8 cellular contexts compared by ENCODE assay signal in genomic region chr10:103153302-103153759, GRCh38. TPM values are rescaled to one million over a fixed set of nuclear protein-coding genes. Genes with fewer than 3 reads are reported as not detected.
DNase-seq lines count a peak whose midpoint lies in the region; ATAC-seq and TF ChIP-seq lines count a peak whose summit lies in the region.

No MANE protein-coding gene starts in this region.

- H3K36me3 ChIP-seq in cardiac muscle cell (peaks cover 4% of the 10 kb centered on the region), MM.1S (replicated peaks; ENCODE audit: insufficient read depth, low read length) (no peaks in the 10 kb centered on the region)

- no peaks in the 10 kb centered on the region for H3K27me3 Mint-ChIP-seq in WTC11 (ENCODE audit: low read depth)
- H3K27me3 Mint-ChIP-seq in activated CD4-positive, alpha-beta T cell treated with anti-CD3 and anti-CD28 coated beads for 36 hours, result no peaks in the 10 kb centered on the region

- no peaks in the 10 kb centered on the region for H3F3A ChIP-seq in MM.1S (ENCODE audit: insufficient read depth, low read length)

- H2AFZ ChIP-seq in MM.1S (ENCODE audit: low read length), result no peak overlapping the region

- peak; percentile 74 for ATAC-seq in WTC11
- no peak for ATAC-seq in activated CD4-positive, alpha-beta T cell treated with anti-CD3 and anti-CD28 coated beads for 36 hours
- no peak for ATAC-seq in HG03108 (IDR thresholded peaks at IDR 0.05; ENCODE audit: unreplicated experiment)

- DNase-seq in DMS53 (lab: John Stamatoyannopoulos, UW) (peak; percentile 66), WTC11 (ENCODE audit: low spot score) (no peak), cardiac muscle cell (ENCODE audit: low read depth in 1 of 2, low spot score in 1 of 2) (peak; percentile 12 to 60), pons (ENCODE audit: low spot score) (peak; percentile 88), MM.1S (no peak), DMS153 treated with DMSO at 0.1 percent for 48 hours (lab: John Stamatoyannopoulos, UW; ENCODE audit: unreplicated experiment) (no peak)
- DNase-seq in activated CD4-positive, alpha-beta T cell treated with anti-CD3 and anti-CD28 coated beads for 36 hours, result no peak

- no peaks in the 10 kb centered on the region for H3K9me3 Mint-ChIP-seq in WTC11
- no peaks in the 10 kb centered on the region for H3K9me3 Mint-ChIP-seq in activated CD4-positive, alpha-beta T cell treated with anti-CD3 and anti-CD28 coated beads for 36 hours (ENCODE audit: low read depth)

- CTCF ChIA-PET in WTC11 (lab: Charles Lee), result interaction anchor here (1.1 to 4.0 kb wide), 4 partner anchors 39 to 91 kb away, joined by 4 to 21 read pairs (median 12); no protein-coding TSS in a partner anchor
- CTCF ChIA-PET in activated CD4-positive, alpha-beta T cell treated with anti-CD3 and anti-CD28 coated beads for 36 hours (lab: Charles Lee), result interaction anchor here (0.7 to 1.1 kb wide), 3 partner anchors 11 to 522 kb away, joined by 3 to 4 read pairs (median 4); no protein-coding TSS in a partner anchor

- H3K79me2 ChIP-seq in MM.1S (ENCODE audit: low read length), result no peaks in the 10 kb centered on the region

- peak overlapping the region; percentile 31; the same call in 1 of the 2 replicates for H3K4me3 Mint-ChIP-seq in WTC11
- H3K4me3 Mint-ChIP-seq in activated CD4-positive, alpha-beta T cell treated with anti-CD3 and anti-CD28 coated beads for 36 hours, result no peak overlapping the region

- H3K27ac Mint-ChIP-seq in WTC11, result peak overlapping the region; percentile 99
- no peak overlapping the region for H3K27ac Mint-ChIP-seq in activated CD4-positive, alpha-beta T cell treated with anti-CD3 and anti-CD28 coated beads for 36 hours

- H3K27me3 ChIP-seq in cardiac muscle cell (no peaks in the 10 kb centered on the region), MM.1S (replicated peaks; ENCODE audit: insufficient read depth, low read length) (no peaks in the 10 kb centered on the region)

- TF ChIP-seq CTCF in WTC11 (IDR thresholded peaks at IDR 0.05) (no peak), cardiac muscle cell (IDR thresholded peaks at IDR 0.05; ENCODE audit: low read depth, low read length) (no peak), MM.1S (IDR thresholded peaks at IDR 0.05; ENCODE audit: low read length) (no peak)

- no peaks in the 10 kb centered on the region for H4K20me1 ChIP-seq in MM.1S (ENCODE audit: insufficient read depth, low read length)

- H3K4me1 Mint-ChIP-seq in WTC11, result peaks cover 28% of the 10 kb centered on the region
- no peaks in the 10 kb centered on the region for H3K4me1 Mint-ChIP-seq in activated CD4-positive, alpha-beta T cell treated with anti-CD3 and anti-CD28 coated beads for 36 hours

- intact Hi-C loops in activated CD4-positive, alpha-beta T cell treated with anti-CD3 and anti-CD28 coated beads for 36 hours (cut with DNase I, micrococcal nuclease), result no loop called here

- H3K4me1 ChIP-seq in cardiac muscle cell (ENCODE audit: low read depth) (peaks cover 20% of the 10 kb centered on the region), MM.1S (ENCODE audit: low read length) (no peaks in the 10 kb centered on the region)

- H3K27ac ChIP-seq in cardiac muscle cell (peak overlapping the region; percentile 85), MM.1S (ENCODE audit: low read length) (no peak overlapping the region)

- POLR2A ChIA-PET in WTC11 (lab: Charles Lee), result no interaction called here
- POLR2A ChIA-PET in activated CD4-positive, alpha-beta T cell treated with anti-CD3 and anti-CD28 coated beads for 36 hours (lab: Charles Lee), result no interaction called here

- H3K9ac ChIP-seq in MM.1S (ENCODE audit: low read length), result no peak overlapping the region

- peaks cover 12% of the 10 kb centered on the region for H3K36me3 Mint-ChIP-seq in WTC11
- peaks cover 8% of the 10 kb centered on the region for H3K36me3 Mint-ChIP-seq in activated CD4-positive, alpha-beta T cell treated with anti-CD3 and anti-CD28 coated beads for 36 hours (ENCODE audit: low read depth)

- no peaks in the 10 kb centered on the region for H3K9me2 ChIP-seq in MM.1S (replicated peaks; ENCODE audit: insufficient read depth, low read length)

- no peak overlapping the region for H3K4me2 ChIP-seq in MM.1S (ENCODE audit: low read depth, low read length)

- H3K4me3 ChIP-seq in cardiac muscle cell (no peak overlapping the region), MM.1S (ENCODE audit: low read length) (no peak overlapping the region)

- H3K9me3 ChIP-seq in cardiac muscle cell (ENCODE audit: low read depth) (no peaks in the 10 kb centered on the region), MM.1S (replicated peaks; ENCODE audit: insufficient read depth, low read length) (no peaks in the 10 kb centered on the region)

TF ChIP-seq in WTC11, 78 proteins besides CTCF, POLR2A, EP300 and RAD21 (continues in another document):
- TF ChIP-seq ZNF512 (CRISPR knock-in tag; IDR thresholded peaks at IDR 0.05; ENCODE audit: borderline replicate concordance), result no peak
- no peak for TF ChIP-seq ERG (CRISPR knock-in tag; IDR thresholded peaks at IDR 0.05)
- no peak for TF ChIP-seq CREM (CRISPR knock-in tag; IDR thresholded peaks at IDR 0.05)
- TF ChIP-seq MAX (CRISPR knock-in tag; IDR thresholded peaks at IDR 0.05), result no peak
- no peak for TF ChIP-seq STAT6 (CRISPR knock-in tag; conservative IDR thresholded peaks at IDR 0.05; ENCODE audit: low read depth)
- no peak for TF ChIP-seq ZNF423 (CRISPR knock-in tag; IDR thresholded peaks at IDR 0.05)
- TF ChIP-seq SMAD3 (CRISPR knock-in tag; IDR thresholded peaks at IDR 0.05; ENCODE audit: borderline replicate concordance), result no peak
- no peak for TF ChIP-seq FOXP1 (CRISPR knock-in tag; IDR thresholded peaks at IDR 0.05; ENCODE audit: borderline replicate concordance)
- no peak for TF ChIP-seq HMGA2 (CRISPR knock-in tag; IDR thresholded peaks at IDR 0.05)

RNA-seq across cellular contexts. Expression of gene NT5C2, which starts 39.7 kb away (rescaled TPM):
- 67.5 to 76.1 TPM (median 72.3 TPM) in 3 replicates for total RNA-seq in WTC11 (2021)
- 36.9 and 51.1 TPM in 2 replicates for total RNA-seq in cardiac muscle cell
- polyA plus RNA-seq in cardiac muscle cell, result 59.4 and 84.0 TPM in 2 replicates
- total RNA-seq in activated CD4-positive, alpha-beta T cell treated with anti-CD3 and anti-CD28 coated beads for 36 hours, result 10 to 100 TPM; 46.4 to 46.5 TPM

Comparison
In these comparisons a context has a peak if more than half of its experiments do, and no peak if none do; other contexts are left out.
1. DNase-seq: peak in DMS53 (single experiment), cardiac muscle cell (2 of 2) and pons (single experiment); none in WTC11 (single experiment), MM.1S (single experiment), DMS153 treated with DMSO at 0.1 percent for 48 hours (single experiment) and activated CD4-positive, alpha-beta T cell treated with anti-CD3 and anti-CD28 coated beads for 36 hours (single experiment).